ENCODE assay signal across 12 cellular contexts in genomic region chr6:89260832-89261231, GRCh38. TPM values are rescaled to one million over a fixed set of nuclear protein-coding genes. Genes with fewer than 3 reads are reported as not detected.
DNase-seq lines count a peak whose midpoint lies in the region; ATAC-seq lines count a peak whose summit lies in the region.
"Had no signal": no experiment of that assay in that cellular context is flagged by ENCODE, and none has a peak within 500 bp of the region (broad histone marks: within the 10 kb centered on the region; RNA-seq: fewer than 3 reads in every experiment).

No MANE protein-coding gene starts in this region.

- ATAC-seq in left colon: peak; percentile 56
- ATAC-seq: foreskin keratinocyte; stimulated activated effector memory CD8-positive, alpha-beta T cell treated with anti-CD3 and anti-CD28 coated beads, Interleukin-12 subunit alpha, Interleukin-12 subunit beta, amount 100 ng/mL, for 72 hours had no signal

- DNase-seq in NCI-H2107 treated with DMSO at 0.1 percent for 48 hours (lab: John Stamatoyannopoulos, UW; ENCODE audit: unreplicated experiment): peak; percentile 6
- no peak for DNase-seq in NCI-H2107 (lab: John Stamatoyannopoulos, UW)
- peak; percentile 83 for DNase-seq in KBM-7
- peak; percentile 57 for DNase-seq in NOMO-1 treated with DMSO at 0.1 percent for 48 hours (lab: John Stamatoyannopoulos, UW; ENCODE audit: unreplicated experiment)
- DNase-seq in left colon: no peak
- no peak for DNase-seq in stimulated activated CD4-positive, alpha-beta T cell treated with anti-CD3 and anti-CD28 coated beads, Interleukin-4, amount 100 ng/mL, for 1 hour
- no peak for DNase-seq in amygdala (lab: John Stamatoyannopoulos, UW)
- DNase-seq in AG08395 (ENCODE audit: low spot score): no peak

- in situ Hi-C loops in KBM-7 (cut with MboI; ENCODE audit: low pct_unique_long_range_greater_than_20kb, low sequenced_read_pairs): no loop called here

- intact Hi-C loops in left colon (cut with DNase I, micrococcal nuclease): no loop called here

RNA-seq across cellular contexts. Expression of gene GABRR1, which starts 43.7 kb away (rescaled TPM):
- under 1 TPM in 1 of 2 donors, not detected in 1; 0.11 TPM for total RNA-seq in left colon
- total RNA-seq: foreskin keratinocyte, H4, mesothelial cell of epicardium had no signal

RNA-seq across cellular contexts. Expression of gene GABRR2, which starts 54.3 kb away (rescaled TPM):
- under 1 TPM; 0.55 to 0.75 TPM for total RNA-seq in left colon
- total RNA-seq: foreskin keratinocyte had no signal

Comparison
In these comparisons a context has a peak if more than half of its experiments do, and no peak if none do; other contexts are left out.
1. DNase-seq: peak in NCI-H2107 treated with DMSO at 0.1 percent for 48 hours (single experiment), KBM-7 (single experiment) and NOMO-1 treated with DMSO at 0.1 percent for 48 hours (single experiment); none in NCI-H2107 (single experiment), left colon (0 of 2), stimulated activated CD4-positive, alpha-beta T cell treated with anti-CD3 and anti-CD28 coated beads, Interleukin-4, amount 100 ng/mL, for 1 hour (single experiment), amygdala (0 of 56) and AG08395 (single experiment).